13 cellular contexts compared by ENCODE assay signal in genomic region chr21:22174746-22175145, GRCh38.
DNase-seq lines count a peak whose midpoint lies in the region; ATAC-seq, FAIRE-seq and TF ChIP-seq lines count a peak whose summit lies in the region.
"Had no signal": no experiment of that assay in that cellular context is flagged by ENCODE, and none has a peak within 500 bp of the region (broad histone marks: within the 10 kb centered on the region; RNA-seq: fewer than 3 reads in every experiment).

No MANE protein-coding gene starts in this region.

- no peaks in the 10 kb centered on the region for H3K27me3 Mint-ChIP-seq in astrocyte (ENCODE audit: low read depth, unreplicated experiment)

- no peaks in the 10 kb centered on the region for H3K27me3 ChIP-seq in astrocyte (ENCODE audit: insufficient read depth, low read length)
- H3K27me3 ChIP-seq: BLaER1 had no signal

- no peaks in the 10 kb centered on the region for H3K36me3 Mint-ChIP-seq in astrocyte (ENCODE audit: low read depth, unreplicated experiment)

- H3K4me1 ChIP-seq in astrocyte (ENCODE audit: insufficient read depth, low read length) = no peaks in the 10 kb centered on the region
- H3K4me1 ChIP-seq: BLaER1 had no signal

- no peak for TF ChIP-seq CTCF in astrocyte (IDR thresholded peaks at IDR 0.05; ENCODE audit: insufficient read depth, low read depth, low read length)

- peak overlapping the region; percentile 0 for H3K27ac Mint-ChIP-seq in astrocyte (ENCODE audit: unreplicated experiment)

- no peak for FAIRE-seq in astrocyte (lab: Jason Lieb, UNC)
- FAIRE-seq: H1 had no signal

- H3K9me3 Mint-ChIP-seq in astrocyte (ENCODE audit: unreplicated experiment) = no peaks in the 10 kb centered on the region

- H4K20me1 ChIP-seq in astrocyte (ENCODE audit: insufficient read depth, low read length) = no peaks in the 10 kb centered on the region
- H4K20me1 ChIP-seq: BLaER1 had no signal

- H3K9ac ChIP-seq in astrocyte (ENCODE audit: low read length) = no peak overlapping the region
- H3K9ac ChIP-seq: BLaER1 had no signal

- DNase-seq in ELR (ENCODE audit: low read depth) (peak; percentile 66), NCI-H226 (peak; percentile 36), astrocyte (ENCODE audit: low read depth) (no peak), iris pigment epithelial cell (ENCODE audit: low read depth) (peak; percentile 0)
- DNase-seq: 8988T, AML-193, DMS53, HCEC 1CT had no signal

- H3K9me3 ChIP-seq in astrocyte (ENCODE audit: insufficient read depth, low read depth, low read length) = peaks cover 8% of the 10 kb centered on the region
- H3K9me3 ChIP-seq: BLaER1 had no signal

- H3K79me2 ChIP-seq in astrocyte (ENCODE audit: insufficient read depth, low read length) = no peaks in the 10 kb centered on the region

- H3K4me2 ChIP-seq in astrocyte (ENCODE audit: low read length) = no peak overlapping the region
- H3K4me2 ChIP-seq: BLaER1 had no signal

- no peak overlapping the region for H3K4me3 ChIP-seq in astrocyte (ENCODE audit: insufficient read depth, low read depth, low read length)
- H3K4me3 ChIP-seq: BLaER1 had no signal

- H3K36me3 ChIP-seq in astrocyte (ENCODE audit: insufficient read depth, low read length) = no peaks in the 10 kb centered on the region
- H3K36me3 ChIP-seq: BLaER1 had no signal

- no peak overlapping the region for H3K27ac ChIP-seq in astrocyte (ENCODE audit: low read depth, low read length)
- H3K27ac ChIP-seq: BLaER1 had no signal

- ATAC-seq in GM21381 (IDR thresholded peaks at IDR 0.05; ENCODE audit: unreplicated experiment) (no peak), GM21619 (IDR thresholded peaks at IDR 0.05; ENCODE audit: unreplicated experiment) (no peak), GM21423 (IDR thresholded peaks at IDR 0.05; ENCODE audit: unreplicated experiment) (no peak)

- H3K4me3 Mint-ChIP-seq in astrocyte (ENCODE audit: unreplicated experiment) = no peak overlapping the region

- peak overlapping the region; percentile 34 for H2AFZ ChIP-seq in astrocyte (ENCODE audit: low read depth, low read length)

- peaks cover 7% of the 10 kb centered on the region for H3K4me1 Mint-ChIP-seq in astrocyte (ENCODE audit: low read depth, unreplicated experiment)
